ENCODE assay signal across 8 cellular contexts in the genomic region with DNA sequence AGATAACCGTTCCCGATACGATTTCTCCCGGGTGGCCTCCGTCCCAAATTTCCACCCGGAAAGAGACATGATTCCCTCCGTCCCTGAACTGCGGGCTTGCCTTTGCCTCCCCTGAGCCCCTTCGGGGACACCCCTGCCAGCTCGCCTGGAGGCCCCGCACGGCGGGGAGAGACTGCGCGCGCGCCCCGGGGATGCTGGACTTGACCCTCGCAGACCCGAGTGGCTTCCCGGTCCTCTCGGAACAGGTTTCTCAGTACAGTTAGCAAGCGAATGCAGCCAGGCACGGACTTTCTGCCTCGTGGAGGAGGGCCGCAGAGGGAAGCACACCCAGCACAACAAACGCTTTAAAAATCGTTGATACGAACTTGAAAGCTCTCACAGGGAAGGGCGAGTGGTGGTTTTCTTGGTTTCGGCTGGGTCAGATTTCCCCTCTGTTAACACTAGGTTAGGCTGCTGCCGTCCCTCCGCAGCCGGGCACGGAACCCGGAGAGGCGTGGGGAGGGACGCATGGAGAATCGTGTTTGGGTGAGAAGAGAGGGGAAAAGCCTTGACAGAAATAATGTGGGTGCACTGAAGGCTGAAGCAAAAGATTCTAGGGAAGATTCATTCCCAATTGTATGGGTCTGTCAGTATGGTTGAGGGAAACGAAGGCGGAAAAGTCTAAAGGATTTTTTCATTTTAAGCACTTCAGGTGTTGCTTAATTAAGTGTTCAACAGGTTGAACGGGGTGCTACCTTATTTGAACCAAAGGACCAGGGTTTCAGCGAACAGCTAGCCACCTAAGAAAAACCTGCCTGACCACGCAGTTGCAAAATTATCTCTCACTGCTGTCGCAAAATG. TPM values are rescaled to one million over a fixed set of nuclear protein-coding genes. Genes with fewer than 3 reads are reported as not detected.
DNase-seq lines count a peak whose midpoint lies in the region; ATAC-seq, FAIRE-seq and TF ChIP-seq lines count a peak whose summit lies in the region.

No MANE protein-coding gene starts in this region.

- H3K27ac ChIP-seq in pancreas: no peak overlapping the region

- no peak for TF ChIP-seq EP300 in Ishikawa (IDR thresholded peaks at IDR 0.05; ENCODE audit: borderline replicate concordance)

- no peak for FAIRE-seq in pancreas (lab: Jason Lieb, UNC)

- intact Hi-C loops in pancreas (cut with DNase I): no loop called here

- DNase-seq in activated effector memory CD4-positive, alpha-beta T cell treated with anti-CD3 and anti-CD28 coated beads, Interleukin-2, amount 50 U/mL, for 16 hours: peak; percentile 69
- no peak for DNase-seq in activated effector memory CD4-positive, alpha-beta T cell treated with Interleukin-2 at 50 U/mL for 16 hours
- peak; percentile 39 for DNase-seq in activated CD8-positive, alpha-beta T cell treated with anti-CD3 and anti-CD28 coated beads, Interleukin-2, amount 10 ng/mL, durations not matched to agents 7 days and 5 days
- DNase-seq in fibroblast of villous mesenchyme (ENCODE audit: low read depth): no peak
- peak in 5 of 6 donors; percentile 20 to 73 (median 44) for DNase-seq in pancreas
- DNase-seq in midbrain (lab: John Stamatoyannopoulos, UW): no peak

- no peak overlapping the region for H3K27ac Mint-ChIP-seq in activated CD8-positive, alpha-beta T cell treated with anti-CD3 and anti-CD28 coated beads, Interleukin-2, amount 10 ng/mL, durations not matched to agents 7 days and 5 days

- H3K9me3 ChIP-seq in pancreas: no peaks in the 10 kb centered on the region

- CTCF ChIA-PET in activated CD8-positive, alpha-beta T cell treated with anti-CD3 and anti-CD28 coated beads, Interleukin-2, amount 10 ng/mL, durations not matched to agents 7 days and 5 days (lab: Charles Lee): interaction anchor here (1.4 to 5.2 kb wide), 9 partner anchors 10 to 258 kb away, joined by 3 to 31 read pairs (median 9); no protein-coding TSS in a partner anchor

- peaks cover 0 to 26% (median 0%) of the 10 kb centered on the region in 3 donors for H3K4me1 ChIP-seq in pancreas

- peak; percentile 16 for ATAC-seq in activated CD8-positive, alpha-beta T cell treated with anti-CD3 and anti-CD28 coated beads, Interleukin-2, amount 10 ng/mL, durations not matched to agents 7 days and 5 days
- ATAC-seq in pancreas: peak; percentile 29 to 46 (median 38)
- no peak for ATAC-seq in HG03469 (IDR thresholded peaks at IDR 0.05; ENCODE audit: unreplicated experiment)

- no peaks in the 10 kb centered on the region for H3K36me3 Mint-ChIP-seq in activated CD8-positive, alpha-beta T cell treated with anti-CD3 and anti-CD28 coated beads, Interleukin-2, amount 10 ng/mL, durations not matched to agents 7 days and 5 days (ENCODE audit: low read depth)

- H3K4me1 Mint-ChIP-seq in activated CD8-positive, alpha-beta T cell treated with anti-CD3 and anti-CD28 coated beads, Interleukin-2, amount 10 ng/mL, durations not matched to agents 7 days and 5 days (ENCODE audit: low read depth): peaks cover 52% of the 10 kb centered on the region

- no peaks in the 10 kb centered on the region for H3K9me3 Mint-ChIP-seq in activated CD8-positive, alpha-beta T cell treated with anti-CD3 and anti-CD28 coated beads, Interleukin-2, amount 10 ng/mL, durations not matched to agents 7 days and 5 days (ENCODE audit: insufficient read depth)

- 3% methylated on average over 45 of the region's 45 CpGs for WGBS in pancreas, 2 donors

- POLR2A ChIA-PET in activated CD8-positive, alpha-beta T cell treated with anti-CD3 and anti-CD28 coated beads, Interleukin-2, amount 10 ng/mL, durations not matched to agents 7 days and 5 days (lab: Charles Lee): interaction anchor here (0.6 kb wide), 1 partner anchor 647 kb away, joined by 3 read pairs; no protein-coding TSS in a partner anchor

- peak overlapping the region; percentile 75 for H3K4me3 Mint-ChIP-seq in activated CD8-positive, alpha-beta T cell treated with anti-CD3 and anti-CD28 coated beads, Interleukin-2, amount 10 ng/mL, durations not matched to agents 7 days and 5 days

- peaks cover 54% of the 10 kb centered on the region for H3K27me3 Mint-ChIP-seq in activated CD8-positive, alpha-beta T cell treated with anti-CD3 and anti-CD28 coated beads, Interleukin-2, amount 10 ng/mL, durations not matched to agents 7 days and 5 days (ENCODE audit: low read depth)

- peak overlapping the region; percentile 41 for H3K4me3 ChIP-seq in fibroblast of villous mesenchyme (ENCODE audit: low read depth, low read length)
- peak overlapping the region; percentile 26 to 43 (median 37) for H3K4me3 ChIP-seq in pancreas

- peaks cover 0 to 7% (median 0%) of the 10 kb centered on the region in 4 donors for H3K27me3 ChIP-seq in pancreas

- no peak for TF ChIP-seq RAD21 in Ishikawa (IDR thresholded peaks at IDR 0.05; ENCODE audit: low read depth)

- no peak for TF ChIP-seq CTCF in fibroblast of villous mesenchyme (IDR thresholded peaks at IDR 0.05; ENCODE audit: insufficient read depth, low read depth, low read length)
- no peak for TF ChIP-seq CTCF in pancreas (IDR thresholded peaks at IDR 0.05)

- no peaks in the 10 kb centered on the region for H3K36me3 ChIP-seq in pancreas

TF ChIP-seq in Ishikawa, 13 proteins besides CTCF, POLR2A, EP300 and RAD21:
- TF ChIP-seq, protein P1, sequence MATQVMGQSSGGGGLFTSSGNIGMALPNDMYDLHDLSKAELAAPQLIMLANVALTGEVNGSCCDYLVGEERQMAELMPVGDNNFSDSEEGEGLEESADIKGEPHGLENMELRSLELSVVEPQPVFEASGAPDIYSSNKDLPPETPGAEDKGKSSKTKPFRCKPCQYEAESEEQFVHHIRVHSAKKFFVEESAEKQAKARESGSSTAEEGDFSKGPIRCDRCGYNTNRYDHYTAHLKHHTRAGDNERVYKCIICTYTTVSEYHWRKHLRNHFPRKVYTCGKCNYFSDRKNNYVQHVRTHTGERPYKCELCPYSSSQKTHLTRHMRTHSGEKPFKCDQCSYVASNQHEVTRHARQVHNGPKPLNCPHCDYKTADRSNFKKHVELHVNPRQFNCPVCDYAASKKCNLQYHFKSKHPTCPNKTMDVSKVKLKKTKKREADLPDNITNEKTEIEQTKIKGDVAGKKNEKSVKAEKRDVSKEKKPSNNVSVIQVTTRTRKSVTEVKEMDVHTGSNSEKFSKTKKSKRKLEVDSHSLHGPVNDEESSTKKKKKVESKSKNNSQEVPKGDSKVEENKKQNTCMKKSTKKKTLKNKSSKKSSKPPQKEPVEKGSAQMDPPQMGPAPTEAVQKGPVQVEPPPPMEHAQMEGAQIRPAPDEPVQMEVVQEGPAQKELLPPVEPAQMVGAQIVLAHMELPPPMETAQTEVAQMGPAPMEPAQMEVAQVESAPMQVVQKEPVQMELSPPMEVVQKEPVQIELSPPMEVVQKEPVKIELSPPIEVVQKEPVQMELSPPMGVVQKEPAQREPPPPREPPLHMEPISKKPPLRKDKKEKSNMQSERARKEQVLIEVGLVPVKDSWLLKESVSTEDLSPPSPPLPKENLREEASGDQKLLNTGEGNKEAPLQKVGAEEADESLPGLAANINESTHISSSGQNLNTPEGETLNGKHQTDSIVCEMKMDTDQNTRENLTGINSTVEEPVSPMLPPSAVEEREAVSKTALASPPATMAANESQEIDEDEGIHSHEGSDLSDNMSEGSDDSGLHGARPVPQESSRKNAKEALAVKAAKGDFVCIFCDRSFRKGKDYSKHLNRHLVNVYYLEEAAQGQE (IDR thresholded peaks at IDR 0.05; ENCODE audit: low read depth): no peak
- TF ChIP-seq TAF1 (IDR thresholded peaks at IDR 0.05; ENCODE audit: low read depth) (no peak), EGR1 (IDR thresholded peaks at IDR 0.05) (no peak), YY1 (IDR thresholded peaks at IDR 0.05; ENCODE audit: low read depth) (no peak), ZBTB7A (IDR thresholded peaks at IDR 0.05; ENCODE audit: low read depth) (0 out of 2 replicates have a peak, but pooled peaks have one; percentile 26)

RNA-seq across cellular contexts. Expression of a gene that starts 0.9 kb away (rescaled TPM):
- total RNA-seq in activated CD8-positive, alpha-beta T cell treated with anti-CD3 and anti-CD28 coated beads, Interleukin-2, amount 10 ng/mL, durations not matched to agents 7 days and 5 days: 1 to 10 TPM; 4.0 to 4.3 TPM
- total RNA-seq in fibroblast of villous mesenchyme (under 0.01 TPM in 1 of 2 replicates, not detected in the other), pancreas (1 to 10 TPM in 5 of 6 donors, under 1 TPM in 1; 0.98 to 6.2 (median 3.7) TPM)
- 1 to 10 TPM in 1 of 2 donors, under 1 TPM in 1; 0.80 to 3.2 TPM for polyA plus RNA-seq in pancreas

Comparison
In these comparisons a context has a peak if more than half of its experiments do, and no peak if none do; other contexts are left out.
1. DNase-seq: peak in activated effector memory CD4-positive, alpha-beta T cell treated with anti-CD3 and anti-CD28 coated beads, Interleukin-2, amount 50 U/mL, for 16 hours (single experiment), activated CD8-positive, alpha-beta T cell treated with anti-CD3 and anti-CD28 coated beads, Interleukin-2, amount 10 ng/mL, durations not matched to agents 7 days and 5 days (single experiment) and pancreas (5 of 6); none in activated effector memory CD4-positive, alpha-beta T cell treated with Interleukin-2 at 50 U/mL for 16 hours (single experiment), fibroblast of villous mesenchyme (single experiment) and midbrain (single experiment).